In genomic region chr11:9687736-9688494, GRCh38 we compare ENCODE assay signal across 9 cellular contexts. TPM values are rescaled to one million over a fixed set of nuclear protein-coding genes. Genes with fewer than 3 reads are reported as not detected.
DNase-seq lines count a peak whose midpoint lies in the region; ATAC-seq and TF ChIP-seq lines count a peak whose summit lies in the region.
"Had no signal": no experiment of that assay in that cellular context is flagged by ENCODE, and none has a peak within 500 bp of the region (broad histone marks: within the 10 kb centered on the region; RNA-seq: fewer than 3 reads in every experiment).

No MANE protein-coding gene starts in this region.

- DNase-seq in activated CD4-positive, alpha-beta T cell treated with anti-CD3 and anti-CD28 coated beads, Interleukin-2, amount 10 ng/mL, durations not matched to agents 24 days and 14 days: peak; percentile 46
- no peak for DNase-seq in activated CD4-positive, alpha-beta T cell treated with anti-CD3 and anti-CD28 coated beads, Interleukin-2, amount 10 ng/mL, durations not matched to agents 7 days and 5 days
- peak; percentile 10 for DNase-seq in brain microvascular endothelial cell
- no peak for DNase-seq in lung (ENCODE audit: low spot score)
- no peak for DNase-seq in putamen (ENCODE audit: low spot score)
- no peak for DNase-seq in central memory CD4-positive, alpha-beta T cell
- DNase-seq in activated CD4-positive, alpha-beta T cell treated with anti-CD3 and anti-CD28 coated beads for 4 hours: no peak

- intact Hi-C loops in activated CD4-positive, alpha-beta T cell treated with anti-CD3 and anti-CD28 coated beads, Interleukin-2, amount 10 ng/mL, durations not matched to agents 24 days and 14 days (cut with micrococcal nuclease): loop anchor here (2.0 kb wide), 1 partner anchor 61 kb away; no protein-coding TSS in a partner anchor

- H3K36me3 ChIP-seq in brain microvascular endothelial cell (replicated peaks) (no peaks in the 10 kb centered on the region), lung (ENCODE audit: control insufficient read depth in 2 of 2, insufficient read depth in 2 of 2, low read length in 2 of 2) (peaks cover 2% of the 10 kb centered on the region in 2 donors), urinary bladder (ENCODE audit: insufficient read depth) (no peaks in the 10 kb centered on the region)

- no peaks in the 10 kb centered on the region for H3K9me3 Mint-ChIP-seq in activated CD4-positive, alpha-beta T cell treated with anti-CD3 and anti-CD28 coated beads, Interleukin-2, amount 10 ng/mL, durations not matched to agents 24 days and 14 days
- H3K9me3 Mint-ChIP-seq in activated CD4-positive, alpha-beta T cell treated with anti-CD3 and anti-CD28 coated beads, Interleukin-2, amount 10 ng/mL, durations not matched to agents 7 days and 5 days: no peaks in the 10 kb centered on the region

- H3K4me1 ChIP-seq in lung (ENCODE audit: control insufficient read depth in 2 of 2, insufficient read depth in 2 of 2, low read length in 2 of 2) (peaks cover 9 to 31% of the 10 kb centered on the region in 2 donors), urinary bladder (ENCODE audit: insufficient read depth) (no peaks in the 10 kb centered on the region)

- H3K27ac ChIP-seq in brain microvascular endothelial cell: peak overlapping the region; percentile 51
- peak overlapping the region; percentile 84 to 85 for H3K27ac ChIP-seq in lung (ENCODE audit: low read depth in 1 of 2, low read length in 1 of 2)
- H3K27ac ChIP-seq in urinary bladder (ENCODE audit: low read depth): peak overlapping the region; percentile 10
- H3K27ac ChIP-seq: KMS-11 had no signal

- no peaks in the 10 kb centered on the region for H3K27me3 Mint-ChIP-seq in activated CD4-positive, alpha-beta T cell treated with anti-CD3 and anti-CD28 coated beads, Interleukin-2, amount 10 ng/mL, durations not matched to agents 24 days and 14 days
- no peaks in the 10 kb centered on the region for H3K27me3 Mint-ChIP-seq in activated CD4-positive, alpha-beta T cell treated with anti-CD3 and anti-CD28 coated beads, Interleukin-2, amount 10 ng/mL, durations not matched to agents 7 days and 5 days

- H3K4me3 Mint-ChIP-seq in activated CD4-positive, alpha-beta T cell treated with anti-CD3 and anti-CD28 coated beads, Interleukin-2, amount 10 ng/mL, durations not matched to agents 24 days and 14 days: no peak overlapping the region
- no peak overlapping the region for H3K4me3 Mint-ChIP-seq in activated CD4-positive, alpha-beta T cell treated with anti-CD3 and anti-CD28 coated beads, Interleukin-2, amount 10 ng/mL, durations not matched to agents 7 days and 5 days

- no peak for TF ChIP-seq CTCF in brain microvascular endothelial cell (IDR thresholded peaks at IDR 0.05; ENCODE audit: low read depth, low read length, missing control alignments)
- TF ChIP-seq CTCF in lung (IDR thresholded peaks at IDR 0.05; ENCODE audit: control extremely low read depth, extremely low read depth): no peak

- 57 to 59% methylated on average over 2 of the region's 2 CpGs for WGBS in lung, 2 donors
- WGBS in urinary bladder: 75% methylated on average over 2 of the region's 2 CpGs

- no peak overlapping the region for H3K27ac Mint-ChIP-seq in activated CD4-positive, alpha-beta T cell treated with anti-CD3 and anti-CD28 coated beads, Interleukin-2, amount 10 ng/mL, durations not matched to agents 24 days and 14 days
- no peak overlapping the region for H3K27ac Mint-ChIP-seq in activated CD4-positive, alpha-beta T cell treated with anti-CD3 and anti-CD28 coated beads, Interleukin-2, amount 10 ng/mL, durations not matched to agents 7 days and 5 days

- in situ Hi-C loops in brain microvascular endothelial cell (cut with HindIII; ENCODE audit: low pct_ligation_motif_present, low sequenced_read_pairs): no loop called here

- H3K4me3 ChIP-seq in brain microvascular endothelial cell (ENCODE audit: low read depth, low read length) (no peak overlapping the region), lung (no peak overlapping the region), urinary bladder (ENCODE audit: low read depth, low read length) (no peak overlapping the region)

- peaks cover 3% of the 10 kb centered on the region for H3K4me1 Mint-ChIP-seq in activated CD4-positive, alpha-beta T cell treated with anti-CD3 and anti-CD28 coated beads, Interleukin-2, amount 10 ng/mL, durations not matched to agents 24 days and 14 days
- no peaks in the 10 kb centered on the region for H3K4me1 Mint-ChIP-seq in activated CD4-positive, alpha-beta T cell treated with anti-CD3 and anti-CD28 coated beads, Interleukin-2, amount 10 ng/mL, durations not matched to agents 7 days and 5 days

- no peaks in the 10 kb centered on the region for H3K9me3 ChIP-seq in lung (ENCODE audit: control insufficient read depth in 2 of 2, insufficient read depth in 1 of 2, low read length in 1 of 2)

- H3K36me3 Mint-ChIP-seq in activated CD4-positive, alpha-beta T cell treated with anti-CD3 and anti-CD28 coated beads, Interleukin-2, amount 10 ng/mL, durations not matched to agents 24 days and 14 days (ENCODE audit: low read depth): no peaks in the 10 kb centered on the region
- no peaks in the 10 kb centered on the region for H3K36me3 Mint-ChIP-seq in activated CD4-positive, alpha-beta T cell treated with anti-CD3 and anti-CD28 coated beads, Interleukin-2, amount 10 ng/mL, durations not matched to agents 7 days and 5 days (ENCODE audit: low read depth)

- POLR2A ChIA-PET in activated CD4-positive, alpha-beta T cell treated with anti-CD3 and anti-CD28 coated beads, Interleukin-2, amount 10 ng/mL, durations not matched to agents 7 days and 5 days (lab: Charles Lee): no interaction called here

- ATAC-seq in lung (ENCODE audit: insufficient read depth, low FRiP score): no peak

- H3K27me3 ChIP-seq in brain microvascular endothelial cell (replicated peaks) (no peaks in the 10 kb centered on the region), lung (ENCODE audit: control insufficient read depth, insufficient read depth) (no peaks in the 10 kb centered on the region)

- CTCF ChIA-PET in activated CD4-positive, alpha-beta T cell treated with anti-CD3 and anti-CD28 coated beads, Interleukin-2, amount 10 ng/mL, durations not matched to agents 7 days and 5 days (lab: Charles Lee): interaction anchor here (0.5 to 1.9 kb wide), 2 partner anchors 60 to 68 kb away, joined by 3 to 6 read pairs; no protein-coding TSS in a partner anchor

RNA-seq across cellular contexts. Expression of gene SWAP70, which starts 24.0 kb away (rescaled TPM):
- 7.3 and 8.1 TPM in 2 replicates for total RNA-seq in activated CD4-positive, alpha-beta T cell treated with anti-CD3 and anti-CD28 coated beads, Interleukin-2, amount 10 ng/mL, durations not matched to agents 24 days and 14 days
- total RNA-seq in activated CD4-positive, alpha-beta T cell treated with anti-CD3 and anti-CD28 coated beads, Interleukin-2, amount 10 ng/mL, durations not matched to agents 7 days and 5 days: 10 to 100 TPM in 1 of 2 experiments, 1 to 10 TPM in 1; 9.0 to 10.3 TPM
- total RNA-seq in lung (10 to 100 TPM; 41.5 to 44.8 TPM), urinary bladder (35.3 TPM)
- polyA plus RNA-seq in lung (10 to 100 TPM; 14.9 to 30.3 TPM), urinary bladder (21.3 TPM)

Comparison
In these comparisons a context has a peak if more than half of its experiments do, and no peak if none do; other contexts are left out.
1. DNase-seq: peak in activated CD4-positive, alpha-beta T cell treated with anti-CD3 and anti-CD28 coated beads, Interleukin-2, amount 10 ng/mL, durations not matched to agents 24 days and 14 days (single experiment) and brain microvascular endothelial cell (single experiment); none in activated CD4-positive, alpha-beta T cell treated with anti-CD3 and anti-CD28 coated beads, Interleukin-2, amount 10 ng/mL, durations not matched to agents 7 days and 5 days (single experiment), lung (single experiment), putamen (single experiment), central memory CD4-positive, alpha-beta T cell (single experiment) and activated CD4-positive, alpha-beta T cell treated with anti-CD3 and anti-CD28 coated beads for 4 hours (0 of 2).
2. H3K27ac ChIP-seq: peak in every context shown above with its lines; median percentile 84 in lung; 51 in brain microvascular endothelial cell; 10 in urinary bladder.